In the genomic region with DNA sequence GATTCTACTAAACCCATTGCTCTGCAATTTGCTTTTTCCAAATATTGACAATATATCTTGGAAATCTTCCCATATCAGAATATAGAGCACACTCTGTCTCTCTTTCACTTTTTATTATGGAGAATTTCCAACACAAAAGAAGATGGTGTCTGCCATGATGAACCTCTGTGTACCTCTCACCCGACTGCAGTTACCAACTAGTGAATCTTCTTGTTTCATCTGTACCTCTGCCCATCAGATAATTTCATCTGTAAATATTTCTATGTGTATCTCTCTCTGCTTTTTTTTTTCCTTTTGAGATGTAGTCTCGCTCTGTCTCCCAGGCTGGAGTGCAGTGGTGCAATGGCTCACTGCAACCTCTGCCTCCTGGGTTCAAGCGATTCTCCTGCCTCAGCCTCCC, we compare ENCODE assay signal across 21 cellular contexts.
"Had no signal": no experiment of that assay in that cellular context is flagged by ENCODE, and none has a peak within 500 bp of the region (broad histone marks: within the 10 kb centered on the region; RNA-seq: fewer than 3 reads in every experiment).

No MANE protein-coding gene starts in this region.

- H3K4me3 ChIP-seq: K562, SJSA1, SK-N-MC had no signal

- DNase-seq: Kasumi-1, MV-4-11, NCI-H1048, NCI-H1436, NCI-H187, NCI-H2029, NCI-H2081 treated with DMSO at 0.1 percent for 48 hours, NCI-H2171, NCI-H226, NCI-H446, NCI-H510A, NCI-H524 treated with DMSO at 0.1 percent for 48 hours, NCI-H774, Right ventricle myocardium superior, RPMI8226, SIG-M5 had no signal

- H3K27ac ChIP-seq: KMS-11, SJSA1, SK-N-MC had no signal

- H3K4me3 Mint-ChIP-seq: IgD-negative memory B cell had no signal

- H3K9me3 ChIP-seq: SJSA1 had no signal

- H3K4me1 Mint-ChIP-seq: IgD-negative memory B cell had no signal

- H3K4me1 ChIP-seq: SJSA1 had no signal

- ATAC-seq: K562 had no signal

- H3K36me3 ChIP-seq: SJSA1 had no signal
